ENCODE assay signal across 1 cellular context in genomic region chr19:1040476-1041271, GRCh38.
TF ChIP-seq lines count a peak whose summit lies in the region.

No MANE protein-coding gene starts in this region.

TF ChIP-seq in SK-N-SH, 30 proteins besides CTCF, POLR2A, EP300 and RAD21 (continued from another document):
- TF ChIP-seq IRF3 (IDR thresholded peaks at IDR 0.05; ENCODE audit: low read depth, low read length): peak; percentile 87
- no peak for TF ChIP-seq SMC3 (IDR thresholded peaks at IDR 0.05; ENCODE audit: low read depth, low read length)
